In genomic region chr1:6833804-6834203, GRCh38 we compare ENCODE assay signal across 29 cellular contexts.
"Had no signal": no experiment of that assay in that cellular context is flagged by ENCODE, and none has a peak within 500 bp of the region (broad histone marks: within the 10 kb centered on the region; RNA-seq: fewer than 3 reads in every experiment).

No MANE protein-coding gene starts in this region.

- H3K9me3 Mint-ChIP-seq: activated B cell treated with CpG ODN at 0.5 μM for 24 hours; activated CD4-positive, alpha-beta T cell treated with anti-CD3 and anti-CD28 coated beads, Interleukin-2, amount 10 ng/mL, durations not matched to agents 24 days and 14 days; activated naive CD4-positive, alpha-beta T cell treated with anti-CD3 and anti-CD28 coated beads, Interleukin-2, amount 50 U/mL, for 24 hours; activated T-cell treated with anti-CD3 and anti-CD28 coated beads, Interleukin-2, amount 50 U/mL, for 24 hours; activated T-helper 1 cell treated with anti-CD3 and anti-CD28 coated beads, Interleukin-12 subunit alpha, Interleukin-12 subunit beta, Interleukin-2, Interleukin-4 antibody, amounts not matched to agents 30 ng/mL and 10 ng/mL and 1 ng/mL, durations not matched to agents 14 hours and 24 hours and 36 hours; central memory CD8-positive, alpha-beta T cell; IgD-negative memory B cell had no signal

- DNase-seq: activated B cell treated with CpG ODN at 0.5 μM for 24 hours; activated CD4-positive, alpha-beta T cell treated with anti-CD3 and anti-CD28 coated beads for 1 hour; activated CD4-positive, alpha-beta T cell treated with anti-CD3 and anti-CD28 coated beads, Interleukin-2, amount 10 ng/mL, durations not matched to agents 24 days and 14 days; activated CD4-positive, alpha-beta T cell treated with anti-CD3 and anti-CD28 coated beads, Interleukin-2, amount 50 U/mL, for 48 hours; activated CD8-positive, alpha-beta memory T cell treated with anti-CD3 and anti-CD28 coated beads, Interleukin-2, amount 10 ng/mL, durations not matched to agents 7 days and 5 days; activated effector memory CD4-positive, alpha-beta T cell treated with Interleukin-2 at 50 U/mL for 16 hours; activated naive CD4-positive, alpha-beta T cell; activated T-cell treated with anti-CD3 and anti-CD28 coated beads, Interleukin-2, amount 50 U/mL, for 24 hours; aorta; MG63; NCI-H1105 treated with DMSO at 0.1 percent for 48 hours; NCI-H1436 treated with DMSO at 0.1 percent for 48 hours; NCI-H187; NCI-H2081 treated with DMSO at 0.1 percent for 48 hours; NCI-H2171 treated with DMSO at 0.1 percent for 48 hours; NCI-H226; NCI-H510A; NCI-H526 treated with DMSO at 0.1 percent for 48 hours; NCI-H82; Peyer's patch; SIG-M5; T-helper 17 cell; T-helper 9 cell had no signal

- H3K4me3 ChIP-seq: breast epithelium, MG63, Peyer's patch had no signal

- H3K4me1 Mint-ChIP-seq: activated CD8-positive, alpha-beta memory T cell treated with anti-CD3 and anti-CD28 coated beads, Interleukin-2, amount 10 ng/mL, durations not matched to agents 7 days and 5 days had no signal

- H3K9me3 ChIP-seq: breast epithelium, MG63, Peyer's patch had no signal

- H3K27me3 ChIP-seq: breast epithelium, MG63, Peyer's patch had no signal

- H3K4me3 Mint-ChIP-seq: activated B cell treated with CpG ODN at 0.5 μM for 24 hours; activated CD4-positive, alpha-beta T cell treated with anti-CD3 and anti-CD28 coated beads, Interleukin-2, amount 10 ng/mL, durations not matched to agents 24 days and 14 days; activated CD8-positive, alpha-beta memory T cell treated with anti-CD3 and anti-CD28 coated beads, Interleukin-2, amount 10 ng/mL, durations not matched to agents 7 days and 5 days; activated naive CD4-positive, alpha-beta T cell treated with anti-CD3 and anti-CD28 coated beads, Interleukin-2, amount 50 U/mL, for 24 hours; activated T-cell treated with anti-CD3 and anti-CD28 coated beads, Interleukin-2, amount 50 U/mL, for 24 hours; activated T-helper 1 cell treated with anti-CD3 and anti-CD28 coated beads, Interleukin-12 subunit alpha, Interleukin-12 subunit beta, Interleukin-2, Interleukin-4 antibody, amounts not matched to agents 30 ng/mL and 10 ng/mL and 1 ng/mL, durations not matched to agents 14 hours and 24 hours and 36 hours; central memory CD8-positive, alpha-beta T cell; IgD-negative memory B cell; T-helper 17 cell had no signal

- H3K27ac Mint-ChIP-seq: activated B cell treated with CpG ODN at 0.5 μM for 24 hours; activated CD4-positive, alpha-beta T cell treated with anti-CD3 and anti-CD28 coated beads, Interleukin-2, amount 10 ng/mL, durations not matched to agents 24 days and 14 days; activated CD8-positive, alpha-beta memory T cell treated with anti-CD3 and anti-CD28 coated beads, Interleukin-2, amount 10 ng/mL, durations not matched to agents 7 days and 5 days; activated naive CD4-positive, alpha-beta T cell treated with anti-CD3 and anti-CD28 coated beads, Interleukin-2, amount 50 U/mL, for 24 hours; activated T-cell treated with anti-CD3 and anti-CD28 coated beads, Interleukin-2, amount 50 U/mL, for 24 hours; activated T-helper 1 cell treated with anti-CD3 and anti-CD28 coated beads, Interleukin-12 subunit alpha, Interleukin-12 subunit beta, Interleukin-2, Interleukin-4 antibody, amounts not matched to agents 30 ng/mL and 10 ng/mL and 1 ng/mL, durations not matched to agents 14 hours and 24 hours and 36 hours; IgD-negative memory B cell; T-helper 17 cell had no signal

- H3K27me3 Mint-ChIP-seq: activated B cell treated with CpG ODN at 0.5 μM for 24 hours; activated CD4-positive, alpha-beta T cell treated with anti-CD3 and anti-CD28 coated beads, Interleukin-2, amount 10 ng/mL, durations not matched to agents 24 days and 14 days; activated CD8-positive, alpha-beta memory T cell treated with anti-CD3 and anti-CD28 coated beads, Interleukin-2, amount 10 ng/mL, durations not matched to agents 7 days and 5 days; activated naive CD4-positive, alpha-beta T cell treated with anti-CD3 and anti-CD28 coated beads, Interleukin-2, amount 50 U/mL, for 24 hours; activated T-cell treated with anti-CD3 and anti-CD28 coated beads, Interleukin-2, amount 50 U/mL, for 24 hours; central memory CD8-positive, alpha-beta T cell; IgD-negative memory B cell; T-helper 17 cell had no signal

- H3K36me3 Mint-ChIP-seq: activated CD8-positive, alpha-beta memory T cell treated with anti-CD3 and anti-CD28 coated beads, Interleukin-2, amount 10 ng/mL, durations not matched to agents 7 days and 5 days had no signal

- H3K27ac ChIP-seq: breast epithelium, KMS-11, Peyer's patch had no signal

- ATAC-seq: activated CD8-positive, alpha-beta memory T cell treated with anti-CD3 and anti-CD28 coated beads, Interleukin-2, amount 10 ng/mL, durations not matched to agents 7 days and 5 days; T-helper 17 cell had no signal

- H3K36me3 ChIP-seq: breast epithelium, Peyer's patch had no signal

- H3K4me1 ChIP-seq: breast epithelium, Peyer's patch had no signal
